2 cellular contexts compared by ENCODE assay signal in the genomic region with DNA sequence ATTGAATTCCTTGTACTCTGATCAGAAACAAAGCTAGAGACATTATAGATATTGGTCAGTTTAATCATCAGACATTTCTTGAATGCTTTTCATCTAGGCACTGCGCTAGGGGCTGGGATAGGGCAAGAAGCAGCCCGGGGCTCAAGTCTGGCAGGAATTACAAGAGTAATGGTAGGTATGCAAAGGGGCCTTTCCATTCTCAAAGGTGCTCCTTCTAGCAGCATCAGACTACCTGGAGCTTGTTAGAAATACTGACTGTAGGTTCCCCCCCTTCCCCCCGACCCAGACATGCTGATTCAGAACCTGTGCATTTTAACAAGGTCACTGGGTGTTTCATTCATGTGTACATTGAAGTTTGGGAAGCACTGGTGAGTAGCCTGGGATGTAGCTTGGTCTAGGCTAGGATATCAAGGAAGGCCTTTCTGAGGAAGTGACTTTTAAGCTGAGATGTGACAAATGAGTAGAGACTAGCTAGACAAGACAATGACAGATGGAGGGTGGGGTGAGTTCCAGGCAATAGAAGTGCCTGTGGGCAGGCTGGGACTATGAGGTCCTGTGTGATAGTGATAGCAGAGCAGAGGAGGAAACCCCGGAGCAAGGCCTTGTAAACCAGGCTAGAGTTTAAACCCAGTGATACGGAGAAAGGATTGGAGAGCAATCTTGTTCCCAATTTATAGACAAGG.
A peak's percentile ranks its signal among the peaks of the same experiment; 100 is the strongest.
TF ChIP-seq lines count a peak whose summit lies in the region.

No MANE protein-coding gene starts in this region.

TF ChIP-seq in GM23338, 12 proteins besides CTCF, POLR2A, EP300 and RAD21 (continues in another document):
- TF ChIP-seq, protein P1, sequence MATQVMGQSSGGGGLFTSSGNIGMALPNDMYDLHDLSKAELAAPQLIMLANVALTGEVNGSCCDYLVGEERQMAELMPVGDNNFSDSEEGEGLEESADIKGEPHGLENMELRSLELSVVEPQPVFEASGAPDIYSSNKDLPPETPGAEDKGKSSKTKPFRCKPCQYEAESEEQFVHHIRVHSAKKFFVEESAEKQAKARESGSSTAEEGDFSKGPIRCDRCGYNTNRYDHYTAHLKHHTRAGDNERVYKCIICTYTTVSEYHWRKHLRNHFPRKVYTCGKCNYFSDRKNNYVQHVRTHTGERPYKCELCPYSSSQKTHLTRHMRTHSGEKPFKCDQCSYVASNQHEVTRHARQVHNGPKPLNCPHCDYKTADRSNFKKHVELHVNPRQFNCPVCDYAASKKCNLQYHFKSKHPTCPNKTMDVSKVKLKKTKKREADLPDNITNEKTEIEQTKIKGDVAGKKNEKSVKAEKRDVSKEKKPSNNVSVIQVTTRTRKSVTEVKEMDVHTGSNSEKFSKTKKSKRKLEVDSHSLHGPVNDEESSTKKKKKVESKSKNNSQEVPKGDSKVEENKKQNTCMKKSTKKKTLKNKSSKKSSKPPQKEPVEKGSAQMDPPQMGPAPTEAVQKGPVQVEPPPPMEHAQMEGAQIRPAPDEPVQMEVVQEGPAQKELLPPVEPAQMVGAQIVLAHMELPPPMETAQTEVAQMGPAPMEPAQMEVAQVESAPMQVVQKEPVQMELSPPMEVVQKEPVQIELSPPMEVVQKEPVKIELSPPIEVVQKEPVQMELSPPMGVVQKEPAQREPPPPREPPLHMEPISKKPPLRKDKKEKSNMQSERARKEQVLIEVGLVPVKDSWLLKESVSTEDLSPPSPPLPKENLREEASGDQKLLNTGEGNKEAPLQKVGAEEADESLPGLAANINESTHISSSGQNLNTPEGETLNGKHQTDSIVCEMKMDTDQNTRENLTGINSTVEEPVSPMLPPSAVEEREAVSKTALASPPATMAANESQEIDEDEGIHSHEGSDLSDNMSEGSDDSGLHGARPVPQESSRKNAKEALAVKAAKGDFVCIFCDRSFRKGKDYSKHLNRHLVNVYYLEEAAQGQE (IDR thresholded peaks at IDR 0.05; ENCODE audit: unreplicated experiment): no peak
- TF ChIP-seq EZH2 (IDR thresholded peaks at IDR 0.05; ENCODE audit: low read depth, unreplicated experiment) (no peak), NANOG (IDR thresholded peaks at IDR 0.05; ENCODE audit: borderline replicate concordance) (no peak), STAT1 (IDR thresholded peaks at IDR 0.05; ENCODE audit: unreplicated experiment) (no peak), ZNF462 (CRISPR knock-in tag; IDR thresholded peaks at IDR 0.05) (no peak), ZNF331 (CRISPR knock-in tag; IDR thresholded peaks at IDR 0.05; ENCODE audit: low read depth) (no peak), EZH2phosphoT487 (IDR thresholded peaks at IDR 0.05; ENCODE audit: unreplicated experiment) (no peak), CREB1 (CRISPR knock-in tag; IDR thresholded peaks at IDR 0.05; ENCODE audit: low read depth) (no peak)

TF ChIP-seq in K562, 482 proteins besides CTCF, POLR2A, EP300 and RAD21:
- TF ChIP-seq ZNF24 (IDR thresholded peaks at IDR 0.05): no peak
- TF ChIP-seq HMGN3 (IDR thresholded peaks at IDR 0.05; ENCODE audit: borderline replicate concordance, extremely low read depth, insufficient read length, low read depth, low read length): no peak
- TF ChIP-seq CBFA2T3 (IDR thresholded peaks at IDR 0.05): peak; percentile 5; the same call in 1 of the 2 replicates
- no peak for TF ChIP-seq PBX2 (CRISPR knock-in tag; IDR thresholded peaks at IDR 0.05; ENCODE audit: low read depth)
- peak; percentile 71 for TF ChIP-seq PBX2 (tag; conservative IDR thresholded peaks at IDR 0.05; ENCODE audit: low read depth)
- TF ChIP-seq YY1 (IDR thresholded peaks at IDR 0.05; ENCODE audit: borderline replicate concordance in 1 of 3, control insufficient read depth in 1 of 3, extremely low read depth in 1 of 3, insufficient read depth in 3 of 3, insufficient read length in 1 of 3, insufficient replicate concordance in 2 of 3, low read depth in 1 of 3, low read length in 2 of 3): no peak
- TF ChIP-seq, protein P2, sequence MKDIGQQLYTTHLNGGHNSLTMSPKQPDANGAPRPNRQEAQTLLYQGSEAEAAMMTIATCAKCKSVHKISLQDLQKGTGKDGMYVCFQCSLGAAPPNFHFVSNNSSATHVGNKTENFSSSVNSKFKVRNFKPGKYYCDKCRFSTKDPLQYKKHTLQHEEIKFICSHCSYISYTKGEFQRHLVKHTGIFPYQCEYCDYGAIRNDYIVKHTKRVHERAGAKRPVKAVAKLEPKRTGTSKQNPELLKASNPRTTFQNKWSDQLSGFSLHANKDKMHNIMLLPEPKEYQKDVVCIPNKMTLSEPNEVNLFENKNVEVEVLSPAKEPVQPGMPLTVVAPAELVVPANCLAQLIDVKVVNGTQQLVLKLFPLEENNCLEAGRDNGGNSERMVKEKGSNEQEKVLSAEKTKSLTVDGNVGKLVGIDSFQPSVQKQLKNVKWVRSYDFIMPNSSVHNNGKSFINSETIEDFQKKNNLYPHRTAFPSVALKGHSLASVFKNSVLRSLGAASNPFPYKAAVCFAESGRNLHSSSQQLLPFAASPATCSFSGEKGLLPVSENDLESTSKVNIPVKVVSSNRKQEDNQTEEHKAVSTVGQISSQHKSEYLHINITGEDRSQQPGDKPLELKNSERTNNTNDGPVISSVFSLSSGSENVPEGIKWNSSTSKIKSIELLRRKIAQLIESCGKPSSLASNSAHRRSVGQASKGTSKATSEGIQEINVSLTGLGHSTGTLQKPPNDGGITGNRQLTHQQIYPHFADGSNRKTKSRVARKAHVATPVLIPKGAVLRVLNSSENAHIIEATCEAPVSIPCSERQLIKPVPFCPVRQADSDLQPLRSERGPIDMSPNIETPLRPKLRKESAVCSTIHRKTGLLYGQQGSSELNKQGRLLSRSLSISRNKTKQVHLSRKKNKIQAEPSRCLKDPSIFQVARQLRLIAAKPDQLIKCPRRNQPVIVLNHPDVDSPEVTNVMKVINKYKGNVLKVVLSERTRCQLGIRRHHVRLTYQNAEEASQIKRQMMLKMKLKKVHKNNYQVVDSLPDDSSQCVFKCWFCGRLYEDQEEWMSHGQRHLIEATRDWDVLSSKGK (CRISPR knock-in tag; IDR thresholded peaks at IDR 0.05): no peak
- TF ChIP-seq SNRNP70 (optimal IDR thresholded peaks at IDR 0.05; ENCODE audit: low read depth, low read length): no peak
- TF ChIP-seq, protein P3, sequence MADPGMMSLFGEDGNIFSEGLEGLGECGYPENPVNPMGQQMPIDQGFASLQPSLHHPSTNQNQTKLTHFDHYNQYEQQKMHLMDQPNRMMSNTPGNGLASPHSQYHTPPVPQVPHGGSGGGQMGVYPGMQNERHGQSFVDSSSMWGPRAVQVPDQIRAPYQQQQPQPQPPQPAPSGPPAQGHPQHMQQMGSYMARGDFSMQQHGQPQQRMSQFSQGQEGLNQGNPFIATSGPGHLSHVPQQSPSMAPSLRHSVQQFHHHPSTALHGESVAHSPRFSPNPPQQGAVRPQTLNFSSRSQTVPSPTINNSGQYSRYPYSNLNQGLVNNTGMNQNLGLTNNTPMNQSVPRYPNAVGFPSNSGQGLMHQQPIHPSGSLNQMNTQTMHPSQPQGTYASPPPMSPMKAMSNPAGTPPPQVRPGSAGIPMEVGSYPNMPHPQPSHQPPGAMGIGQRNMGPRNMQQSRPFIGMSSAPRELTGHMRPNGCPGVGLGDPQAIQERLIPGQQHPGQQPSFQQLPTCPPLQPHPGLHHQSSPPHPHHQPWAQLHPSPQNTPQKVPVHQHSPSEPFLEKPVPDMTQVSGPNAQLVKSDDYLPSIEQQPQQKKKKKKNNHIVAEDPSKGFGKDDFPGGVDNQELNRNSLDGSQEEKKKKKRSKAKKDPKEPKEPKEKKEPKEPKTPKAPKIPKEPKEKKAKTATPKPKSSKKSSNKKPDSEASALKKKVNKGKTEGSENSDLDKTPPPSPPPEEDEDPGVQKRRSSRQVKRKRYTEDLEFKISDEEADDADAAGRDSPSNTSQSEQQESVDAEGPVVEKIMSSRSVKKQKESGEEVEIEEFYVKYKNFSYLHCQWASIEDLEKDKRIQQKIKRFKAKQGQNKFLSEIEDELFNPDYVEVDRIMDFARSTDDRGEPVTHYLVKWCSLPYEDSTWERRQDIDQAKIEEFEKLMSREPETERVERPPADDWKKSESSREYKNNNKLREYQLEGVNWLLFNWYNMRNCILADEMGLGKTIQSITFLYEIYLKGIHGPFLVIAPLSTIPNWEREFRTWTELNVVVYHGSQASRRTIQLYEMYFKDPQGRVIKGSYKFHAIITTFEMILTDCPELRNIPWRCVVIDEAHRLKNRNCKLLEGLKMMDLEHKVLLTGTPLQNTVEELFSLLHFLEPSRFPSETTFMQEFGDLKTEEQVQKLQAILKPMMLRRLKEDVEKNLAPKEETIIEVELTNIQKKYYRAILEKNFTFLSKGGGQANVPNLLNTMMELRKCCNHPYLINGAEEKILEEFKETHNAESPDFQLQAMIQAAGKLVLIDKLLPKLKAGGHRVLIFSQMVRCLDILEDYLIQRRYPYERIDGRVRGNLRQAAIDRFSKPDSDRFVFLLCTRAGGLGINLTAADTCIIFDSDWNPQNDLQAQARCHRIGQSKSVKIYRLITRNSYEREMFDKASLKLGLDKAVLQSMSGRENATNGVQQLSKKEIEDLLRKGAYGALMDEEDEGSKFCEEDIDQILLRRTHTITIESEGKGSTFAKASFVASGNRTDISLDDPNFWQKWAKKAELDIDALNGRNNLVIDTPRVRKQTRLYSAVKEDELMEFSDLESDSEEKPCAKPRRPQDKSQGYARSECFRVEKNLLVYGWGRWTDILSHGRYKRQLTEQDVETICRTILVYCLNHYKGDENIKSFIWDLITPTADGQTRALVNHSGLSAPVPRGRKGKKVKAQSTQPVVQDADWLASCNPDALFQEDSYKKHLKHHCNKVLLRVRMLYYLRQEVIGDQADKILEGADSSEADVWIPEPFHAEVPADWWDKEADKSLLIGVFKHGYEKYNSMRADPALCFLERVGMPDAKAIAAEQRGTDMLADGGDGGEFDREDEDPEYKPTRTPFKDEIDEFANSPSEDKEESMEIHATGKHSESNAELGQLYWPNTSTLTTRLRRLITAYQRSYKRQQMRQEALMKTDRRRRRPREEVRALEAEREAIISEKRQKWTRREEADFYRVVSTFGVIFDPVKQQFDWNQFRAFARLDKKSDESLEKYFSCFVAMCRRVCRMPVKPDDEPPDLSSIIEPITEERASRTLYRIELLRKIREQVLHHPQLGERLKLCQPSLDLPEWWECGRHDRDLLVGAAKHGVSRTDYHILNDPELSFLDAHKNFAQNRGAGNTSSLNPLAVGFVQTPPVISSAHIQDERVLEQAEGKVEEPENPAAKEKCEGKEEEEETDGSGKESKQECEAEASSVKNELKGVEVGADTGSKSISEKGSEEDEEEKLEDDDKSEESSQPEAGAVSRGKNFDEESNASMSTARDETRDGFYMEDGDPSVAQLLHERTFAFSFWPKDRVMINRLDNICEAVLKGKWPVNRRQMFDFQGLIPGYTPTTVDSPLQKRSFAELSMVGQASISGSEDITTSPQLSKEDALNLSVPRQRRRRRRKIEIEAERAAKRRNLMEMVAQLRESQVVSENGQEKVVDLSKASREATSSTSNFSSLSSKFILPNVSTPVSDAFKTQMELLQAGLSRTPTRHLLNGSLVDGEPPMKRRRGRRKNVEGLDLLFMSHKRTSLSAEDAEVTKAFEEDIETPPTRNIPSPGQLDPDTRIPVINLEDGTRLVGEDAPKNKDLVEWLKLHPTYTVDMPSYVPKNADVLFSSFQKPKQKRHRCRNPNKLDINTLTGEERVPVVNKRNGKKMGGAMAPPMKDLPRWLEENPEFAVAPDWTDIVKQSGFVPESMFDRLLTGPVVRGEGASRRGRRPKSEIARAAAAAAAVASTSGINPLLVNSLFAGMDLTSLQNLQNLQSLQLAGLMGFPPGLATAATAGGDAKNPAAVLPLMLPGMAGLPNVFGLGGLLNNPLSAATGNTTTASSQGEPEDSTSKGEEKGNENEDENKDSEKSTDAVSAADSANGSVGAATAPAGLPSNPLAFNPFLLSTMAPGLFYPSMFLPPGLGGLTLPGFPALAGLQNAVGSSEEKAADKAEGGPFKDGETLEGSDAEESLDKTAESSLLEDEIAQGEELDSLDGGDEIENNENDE (IDR thresholded peaks at IDR 0.05; ENCODE audit: low read depth, low read length): no peak
- peak; percentile 60 for TF ChIP-seq MEIS2 (IDR thresholded peaks at IDR 0.05; ENCODE audit: partially characterized antibody)
- TF ChIP-seq ZNF766 (CRISPR knock-in tag; conservative IDR thresholded peaks at IDR 0.05): no peak
- no peak for TF ChIP-seq FOXA3 (CRISPR knock-in tag; conservative IDR thresholded peaks at IDR 0.05 in 1 of 2, IDR thresholded peaks at IDR 0.05 in 1 of 2)
- no peak for TF ChIP-seq HMG20B (CRISPR knock-in tag; IDR thresholded peaks at IDR 0.05)
- no peak for TF ChIP-seq ETV1 (tag; conservative IDR thresholded peaks at IDR 0.05; ENCODE audit: low read depth)
- TF ChIP-seq PRPF4 (IDR thresholded peaks at IDR 0.05; ENCODE audit: insufficient read depth, low read depth, low read length, poor library complexity, severe bottlenecking): no peak
